In genomic region chr5:90479611-90480385, GRCh38 we compare ENCODE assay signal across 27 cellular contexts. TPM values are rescaled to one million over a fixed set of nuclear protein-coding genes. Genes with fewer than 3 reads are reported as not detected.
DNase-seq lines count a peak whose midpoint lies in the region; ATAC-seq, FAIRE-seq and TF ChIP-seq lines count a peak whose summit lies in the region.
"Had no signal": no experiment of that assay in that cellular context is flagged by ENCODE, and none has a peak within 500 bp of the region (broad histone marks: within the 10 kb centered on the region; RNA-seq: fewer than 3 reads in every experiment).

No MANE protein-coding gene starts in this region.

- H3K36me3 Mint-ChIP-seq in GM23338 (ENCODE audit: low read depth) (peaks cover 66% of the 10 kb centered on the region), astrocyte (ENCODE audit: low read depth, unreplicated experiment) (peaks cover 2% of the 10 kb centered on the region), immature natural killer cell (no peaks in the 10 kb centered on the region)
- H3K36me3 Mint-ChIP-seq: naive thymus-derived CD4-positive, alpha-beta T cell had no signal

- peak; percentile 8 for DNase-seq in AG08395 (ENCODE audit: low spot score)
- DNase-seq in GM23338 (ENCODE audit: low spot score): no peak
- DNase-seq in astrocyte (ENCODE audit: low read depth): peak; percentile 46
- no peak for DNase-seq in C1 segment of cervical spinal cord (lab: John Stamatoyannopoulos, UW)
- no peak for DNase-seq in mesenteric fat pad (ENCODE audit: low spot score)
- no peak for DNase-seq in immature natural killer cell
- DNase-seq: activated CD4-positive, alpha-beta T cell treated with anti-CD3 and anti-CD28 coated beads for 48 hours; activated CD8-positive, alpha-beta memory T cell treated with anti-CD3 and anti-CD28 coated beads for 24 hours; activated effector memory CD4-positive, alpha-beta T cell treated with anti-CD3 and anti-CD28 coated beads, Interleukin-2, amount 50 U/mL, for 16 hours; BE2C; body of pancreas; effector CD4-positive, alpha-beta T cell; gastrocnemius medialis; midbrain; naive thymus-derived CD4-positive, alpha-beta T cell; NCI-H1694; NCI-H446 treated with DMSO at 0.1 percent for 48 hours; nucleus accumbens; Right ventricle myocardium superior; stimulated activated naive CD8-positive, alpha-beta T cell treated with anti-CD3 and anti-CD28 coated beads, Interleukin-15, amount 100 ng/mL, for 72 hours; T-helper 2 cell had no signal

- peak overlapping the region; percentile 83 for H3K27ac ChIP-seq in GM23338 (ENCODE audit: low read depth)
- no peak overlapping the region for H3K27ac ChIP-seq in astrocyte (ENCODE audit: low read depth, low read length)
- H3K27ac ChIP-seq in iPS-18a (ENCODE audit: low read length): peak overlapping the region; percentile 32
- H3K27ac ChIP-seq: body of pancreas, gastrocnemius medialis, left lung, skin epidermis, vagina had no signal

- H3K79me2 ChIP-seq in GM23338 (replicated peaks; ENCODE audit: insufficient read depth) (peaks cover 90% of the 10 kb centered on the region), astrocyte (ENCODE audit: insufficient read depth, low read length) (no peaks in the 10 kb centered on the region)

- H3K4me2 ChIP-seq in GM23338 (peak overlapping the region; percentile 30; the same call in 1 of the 2 replicates), astrocyte (ENCODE audit: low read length) (no peak overlapping the region)

- H3K36me3 ChIP-seq in GM23338 (ENCODE audit: insufficient read depth): no peaks in the 10 kb centered on the region
- no peaks in the 10 kb centered on the region for H3K36me3 ChIP-seq in astrocyte (ENCODE audit: insufficient read depth, low read length)
- peaks cover 24% of the 10 kb centered on the region for H3K36me3 ChIP-seq in iPS-18a (ENCODE audit: control insufficient read depth, low read depth, low read length)
- H3K36me3 ChIP-seq: BE2C, gastrocnemius medialis, left lung, vagina had no signal

- no peak for TF ChIP-seq CTCF in GM23338 (conservative IDR thresholded peaks at IDR 0.05; ENCODE audit: low read depth in 2 of 2)
- no peak for TF ChIP-seq CTCF in astrocyte (IDR thresholded peaks at IDR 0.05; ENCODE audit: insufficient read depth, low read depth, low read length)

- H3K27me3 ChIP-seq in GM23338 (ENCODE audit: insufficient read depth): no peaks in the 10 kb centered on the region
- H3K27me3 ChIP-seq in astrocyte (ENCODE audit: insufficient read depth, low read length): no peaks in the 10 kb centered on the region
- H3K27me3 ChIP-seq in iPS-18a (ENCODE audit: control insufficient read depth, insufficient read depth, low read length): no peaks in the 10 kb centered on the region
- H3K27me3 ChIP-seq: BE2C, body of pancreas, gastrocnemius medialis, left lung, vagina had no signal

- peaks cover 22% of the 10 kb centered on the region; the same call in 1 of the 2 replicates for H3F3A ChIP-seq in GM23338 (replicated peaks; ENCODE audit: low read depth)

- H3K9me2 ChIP-seq in GM23338 (ENCODE audit: insufficient read depth): no peaks in the 10 kb centered on the region

- ATAC-seq in GM23338 (no peak), GM21529 (IDR thresholded peaks at IDR 0.05; ENCODE audit: unreplicated experiment) (no peak)
- ATAC-seq: body of pancreas; gastrocnemius medialis; HepG2; left lung; naive thymus-derived CD4-positive, alpha-beta T cell; stimulated activated naive CD8-positive, alpha-beta T cell treated with anti-CD3 and anti-CD28 coated beads, Interleukin-15, amount 100 ng/mL, for 72 hours had no signal

- H3K9me3 ChIP-seq in astrocyte (ENCODE audit: insufficient read depth, low read depth, low read length) (no peaks in the 10 kb centered on the region), iPS-18a (ENCODE audit: control insufficient read depth, low read depth, low read length) (no peaks in the 10 kb centered on the region)
- H3K9me3 ChIP-seq: BE2C, body of pancreas, gastrocnemius medialis, left lung, vagina had no signal

- H3K4me3 Mint-ChIP-seq in GM23338: peak overlapping the region; percentile 53
- H3K4me3 Mint-ChIP-seq in astrocyte (ENCODE audit: unreplicated experiment): no peak overlapping the region
- H3K4me3 Mint-ChIP-seq in immature natural killer cell: no peak overlapping the region
- H3K4me3 Mint-ChIP-seq: naive thymus-derived CD4-positive, alpha-beta T cell; stimulated activated naive CD8-positive, alpha-beta T cell treated with anti-CD3 and anti-CD28 coated beads, Interleukin-15, amount 100 ng/mL, for 72 hours had no signal

- H3K9ac ChIP-seq in astrocyte (ENCODE audit: low read length) (no peak overlapping the region), iPS-18a (ENCODE audit: low read length) (no peak overlapping the region)

- peak overlapping the region; percentile 66 for H3K27ac Mint-ChIP-seq in GM23338
- H3K27ac Mint-ChIP-seq in astrocyte (ENCODE audit: unreplicated experiment): no peak overlapping the region
- H3K27ac Mint-ChIP-seq in immature natural killer cell: no peak overlapping the region
- H3K27ac Mint-ChIP-seq: naive thymus-derived CD4-positive, alpha-beta T cell; stimulated activated naive CD8-positive, alpha-beta T cell treated with anti-CD3 and anti-CD28 coated beads, Interleukin-15, amount 100 ng/mL, for 72 hours had no signal

- H3K4me1 Mint-ChIP-seq in GM23338 (peaks cover 69% of the 10 kb centered on the region), astrocyte (ENCODE audit: low read depth, unreplicated experiment) (peaks cover 19% of the 10 kb centered on the region), immature natural killer cell (peaks cover 4 to 9% of the 10 kb centered on the region in 2 donors)

- H3K4me1 ChIP-seq in GM23338 (ENCODE audit: insufficient read depth): peaks cover 46% of the 10 kb centered on the region
- peaks cover 2% of the 10 kb centered on the region for H3K4me1 ChIP-seq in astrocyte (ENCODE audit: insufficient read depth, low read length)
- peaks cover 57% of the 10 kb centered on the region for H3K4me1 ChIP-seq in iPS-18a (ENCODE audit: control insufficient read depth, low read depth, low read length)
- H3K4me1 ChIP-seq: BE2C, vagina had no signal

- no peaks in the 10 kb centered on the region; the same call in 1 of the 2 replicates for H4K20me1 ChIP-seq in GM23338 (replicated peaks; ENCODE audit: insufficient read depth)
- no peaks in the 10 kb centered on the region for H4K20me1 ChIP-seq in astrocyte (ENCODE audit: insufficient read depth, low read length)

- H2AFZ ChIP-seq in GM23338: no peak overlapping the region
- no peak overlapping the region for H2AFZ ChIP-seq in astrocyte (ENCODE audit: low read depth, low read length)

- peaks cover 9% of the 10 kb centered on the region for H3K27me3 Mint-ChIP-seq in GM23338 (ENCODE audit: insufficient read depth, low read depth, poor library complexity)
- no peaks in the 10 kb centered on the region for H3K27me3 Mint-ChIP-seq in astrocyte (ENCODE audit: low read depth, unreplicated experiment)
- peaks cover 2 to 4% (median 3%) of the 10 kb centered on the region in 3 donors for H3K27me3 Mint-ChIP-seq in immature natural killer cell (ENCODE audit: low read depth in 3 of 3)
- H3K27me3 Mint-ChIP-seq: naive thymus-derived CD4-positive, alpha-beta T cell; stimulated activated naive CD8-positive, alpha-beta T cell treated with anti-CD3 and anti-CD28 coated beads, Interleukin-15, amount 100 ng/mL, for 72 hours had no signal

- no peak for FAIRE-seq in astrocyte (lab: Jason Lieb, UNC)
- FAIRE-seq: HepG2 had no signal

- no peaks in the 10 kb centered on the region; the same call in 2 of the 3 replicates for H3K9me3 Mint-ChIP-seq in GM23338
- no peaks in the 10 kb centered on the region for H3K9me3 Mint-ChIP-seq in astrocyte (ENCODE audit: unreplicated experiment)
- H3K9me3 Mint-ChIP-seq in immature natural killer cell: no peaks in the 10 kb centered on the region
- H3K9me3 Mint-ChIP-seq: naive thymus-derived CD4-positive, alpha-beta T cell; stimulated activated naive CD8-positive, alpha-beta T cell treated with anti-CD3 and anti-CD28 coated beads, Interleukin-15, amount 100 ng/mL, for 72 hours had no signal

- H3K4me3 ChIP-seq in GM23338 (no peak overlapping the region), astrocyte (ENCODE audit: insufficient read depth, low read depth, low read length) (no peak overlapping the region), iPS-18a (ENCODE audit: low read length) (no peak overlapping the region)
- H3K4me3 ChIP-seq: body of pancreas, gastrocnemius medialis, left lung, skin epidermis, vagina had no signal

TF ChIP-seq in GM23338, 12 proteins besides CTCF, POLR2A, EP300 and RAD21 (continues in another document):
- TF ChIP-seq ZNF114 (CRISPR knock-in tag; IDR thresholded peaks at IDR 0.05) (no peak), POLR2AphosphoS5 (IDR thresholded peaks at IDR 0.05; ENCODE audit: low read depth) (no peak), NANOG (IDR thresholded peaks at IDR 0.05; ENCODE audit: borderline replicate concordance) (no peak), EZH2phosphoT487 (IDR thresholded peaks at IDR 0.05; ENCODE audit: unreplicated experiment) (no peak), ETS1 (IDR thresholded peaks at IDR 0.05) (no peak), JUNB (IDR thresholded peaks at IDR 0.05; ENCODE audit: unreplicated experiment) (no peak), EZH2 (IDR thresholded peaks at IDR 0.05; ENCODE audit: low read depth, unreplicated experiment) (no peak), STAT1 (IDR thresholded peaks at IDR 0.05; ENCODE audit: unreplicated experiment) (no peak)

RNA-seq across cellular contexts. Expression of gene POLR3G, which starts 5.1 kb away (rescaled TPM):
- 130 and 147 TPM in 2 replicates for total RNA-seq in GM23338 (2014; rRNA removed; shearing (Covaris generic))
- polyA plus RNA-seq in GM23338 (2016; fragmentation: Nextera tagmentation; extraction: Ambion mirVana): 376 and 377 TPM in 2 replicates
- 6.3 and 7.8 TPM in 2 replicates for total RNA-seq in astrocyte
- 1.7 TPM for total RNA-seq in mesenteric fat pad
- polyA plus RNA-seq in immature natural killer cell: 1 to 10 TPM; 1.5 to 3.5 (median 1.6) TPM

RNA-seq across cellular contexts. Expression of gene MBLAC2, which starts 5.2 kb away (rescaled TPM):
- 8.1 and 10.0 TPM in 2 replicates for total RNA-seq in GM23338 (2014; rRNA removed; shearing (Covaris generic))
- 4.1 and 4.3 TPM in 2 replicates for polyA plus RNA-seq in GM23338 (2016; fragmentation: Nextera tagmentation; extraction: Ambion mirVana)
- total RNA-seq in astrocyte: 4.3 and 5.1 TPM in 2 replicates
- 3.7 TPM for total RNA-seq in mesenteric fat pad
- polyA plus RNA-seq in immature natural killer cell: 1 to 10 TPM; 2.2 to 3.1 (median 2.9) TPM

RNA-seq across cellular contexts. Expression of gene LYSMD3, which starts 49.6 kb away (rescaled TPM):
- total RNA-seq in GM23338 (2014; rRNA removed; shearing (Covaris generic)): 19.1 and 19.6 TPM in 2 replicates
- polyA plus RNA-seq in GM23338 (2016; fragmentation: Nextera tagmentation; extraction: Ambion mirVana) (8.6 and 10.7 TPM in 2 replicates), immature natural killer cell (10 to 100 TPM in 1 of 3 donors, 1 to 10 TPM in 2; 6.5 to 11.7 (median 9.4) TPM)
- total RNA-seq in astrocyte (25.4 and 26.9 TPM in 2 replicates), mesenteric fat pad (20.1 TPM)

Comparison
In these comparisons a context has a peak if more than half of its experiments do, and no peak if none do; other contexts are left out.
1. DNase-seq: peak in AG08395 (single experiment) and astrocyte (single experiment); none in GM23338 (single experiment), C1 segment of cervical spinal cord (0 of 14), mesenteric fat pad (single experiment) and immature natural killer cell (0 of 3).
2. RNA of gene POLR3G, which starts 5.1 kb away (total RNA-seq): 130 to 147 TPM in GM23338; 6.3 to 7.8 TPM in astrocyte and 1.7 TPM in mesenteric fat pad (single experiment); every median in the first group is over 10 times any median in the second.